1 cellular context compared by ENCODE assay signal in the genomic region with DNA sequence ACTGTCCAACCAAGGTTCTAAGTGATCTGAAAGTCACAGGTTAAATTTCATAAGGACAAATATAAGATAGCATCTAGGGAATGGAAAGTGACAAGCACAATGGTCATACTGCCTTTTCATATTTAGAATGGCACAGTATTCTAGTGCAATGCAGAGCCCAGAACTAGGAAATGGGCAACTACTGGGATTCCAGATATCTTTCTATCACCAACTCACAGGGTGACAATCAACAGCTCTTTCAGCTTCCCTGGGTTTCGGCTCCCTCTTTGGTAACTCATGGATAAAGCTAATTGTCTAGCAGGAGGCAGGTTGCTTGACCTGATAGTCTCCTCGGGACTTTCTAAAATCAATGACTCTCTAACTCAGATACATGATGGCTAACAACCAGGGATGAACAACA.
TF ChIP-seq lines count a peak whose summit lies in the region.

No MANE protein-coding gene starts in this region.

TF ChIP-seq in IMR-90, 13 proteins besides CTCF, POLR2A, EP300 and RAD21 (continued from another document):
- TF ChIP-seq MXI1 (IDR thresholded peaks at IDR 0.05; ENCODE audit: borderline replicate concordance, low read depth, low read length) (no peak), SMC3 (IDR thresholded peaks at IDR 0.05; ENCODE audit: low read depth, low read length) (no peak), ELK1 (IDR thresholded peaks at IDR 0.05; ENCODE audit: borderline replicate concordance, low read depth, low read length) (no peak), FOS (IDR thresholded peaks at IDR 0.05; ENCODE audit: low read depth, low read length) (no peak), BHLHE40 (IDR thresholded peaks at IDR 0.05; ENCODE audit: low read depth, low read length) (no peak), USF2 (IDR thresholded peaks at IDR 0.05; ENCODE audit: low read depth, low read length) (no peak), CHD1 (IDR thresholded peaks at IDR 0.05; ENCODE audit: low read depth, low read length) (no peak), NFE2L2 (IDR thresholded peaks at IDR 0.05; ENCODE audit: low read depth, low read length) (no peak)
